In genomic region chr2:42089340-42089925, GRCh38 we compare ENCODE assay signal across 8 cellular contexts. TPM values are rescaled to one million over a fixed set of nuclear protein-coding genes. Genes with fewer than 3 reads are reported as not detected.
DNase-seq lines count a peak whose midpoint lies in the region; ATAC-seq and TF ChIP-seq lines count a peak whose summit lies in the region.

No MANE protein-coding gene starts in this region.

- peaks cover 4% of the 10 kb centered on the region for H3K27me3 ChIP-seq in AG04450 (ENCODE audit: control insufficient read depth, insufficient read depth, low read length)
- peaks cover 70% of the 10 kb centered on the region for H3K27me3 ChIP-seq in NT2/D1 (ENCODE audit: insufficient read depth, insufficient read length)

- H3K4me3 ChIP-seq in AG04450 (ENCODE audit: low read depth, low read length), result no peak overlapping the region
- H3K4me3 ChIP-seq in NT2/D1 (ENCODE audit: insufficient read length, low read depth), result no peak overlapping the region

- H3K27ac Mint-ChIP-seq in activated T-helper 2 cell treated with anti-CD3 and anti-CD28 coated beads, Interferon-gamma antibody, Interleukin-2, Interleukin-4, amounts not matched to agents 10 μg/mL and 5 μg/mL and 100 μg/mL, durations not matched to agents 14 hours and 24 hours and 36 hours, result no peak overlapping the region

- peak; percentile 60 for TF ChIP-seq CTCF in AG04450 (IDR thresholded peaks at IDR 0.05; ENCODE audit: low read depth, low read length)

- POLR2A ChIA-PET in AG04450 (lab: Yijun Ruan, JAX), result no interaction called here

- H3K27me3 Mint-ChIP-seq in activated T-helper 2 cell treated with anti-CD3 and anti-CD28 coated beads, Interferon-gamma antibody, Interleukin-2, Interleukin-4, amounts not matched to agents 10 μg/mL and 5 μg/mL and 100 μg/mL, durations not matched to agents 14 hours and 24 hours and 36 hours (ENCODE audit: low read depth), result peaks cover 43% of the 10 kb centered on the region

- no peak for DNase-seq in AG04450 (ENCODE audit: low read depth, low spot score)
- DNase-seq in NT2/D1 (ENCODE audit: low read depth, low spot score), result peak; percentile 61
- peak; percentile 54 for DNase-seq in activated T-helper 2 cell treated with anti-CD3 and anti-CD28 coated beads, Interferon-gamma antibody, Interleukin-2, Interleukin-4, amounts not matched to agents 10 μg/mL and 5 μg/mL and 100 μg/mL, durations not matched to agents 14 hours and 24 hours and 36 hours (ENCODE audit: low spot score)
- DNase-seq in Right ventricle myocardium superior, result peak; percentile 86
- peak; percentile 77 for DNase-seq in stimulated activated CD4-positive, alpha-beta T cell treated with anti-CD3 and anti-CD28 coated beads, Interleukin-15, amount 100 ng/mL, for 24 hours

- H3K4me3 Mint-ChIP-seq in activated T-helper 2 cell treated with anti-CD3 and anti-CD28 coated beads, Interferon-gamma antibody, Interleukin-2, Interleukin-4, amounts not matched to agents 10 μg/mL and 5 μg/mL and 100 μg/mL, durations not matched to agents 14 hours and 24 hours and 36 hours (ENCODE audit: low read depth), result no peak overlapping the region

- H3K4me1 Mint-ChIP-seq in activated T-helper 2 cell treated with anti-CD3 and anti-CD28 coated beads, Interferon-gamma antibody, Interleukin-2, Interleukin-4, amounts not matched to agents 10 μg/mL and 5 μg/mL and 100 μg/mL, durations not matched to agents 14 hours and 24 hours and 36 hours (ENCODE audit: low read depth), result peaks cover 6% of the 10 kb centered on the region

- H3K36me3 Mint-ChIP-seq in activated T-helper 2 cell treated with anti-CD3 and anti-CD28 coated beads, Interferon-gamma antibody, Interleukin-2, Interleukin-4, amounts not matched to agents 10 μg/mL and 5 μg/mL and 100 μg/mL, durations not matched to agents 14 hours and 24 hours and 36 hours (ENCODE audit: low read depth), result no peaks in the 10 kb centered on the region

- CTCF ChIA-PET in AG04450 (lab: Charles Lee), result interaction anchor here (1.0 to 13.5 kb wide), 5 partner anchors 89 to 239 kb away, joined by 4 to 481 read pairs (median 22); no protein-coding TSS in a partner anchor

- ATAC-seq in GM18873 (IDR thresholded peaks at IDR 0.05; ENCODE audit: low FRiP score, unreplicated experiment), result peak; percentile 76
- ATAC-seq in HG03066 (IDR thresholded peaks at IDR 0.05; ENCODE audit: low read depth, unreplicated experiment), result peak; percentile 91
- peak; percentile 70 for ATAC-seq in Right ventricle myocardium superior (ENCODE audit: poor library complexity)
- no peak for ATAC-seq in HG02763 (IDR thresholded peaks at IDR 0.05; ENCODE audit: unreplicated experiment)

- no peak overlapping the region for H3K9ac ChIP-seq in NT2/D1 (ENCODE audit: insufficient read length, low read depth)

- no peaks in the 10 kb centered on the region for H3K4me1 ChIP-seq in NT2/D1 (ENCODE audit: insufficient read depth, insufficient read length)

- H3K9me3 ChIP-seq in AG04450 (ENCODE audit: control insufficient read depth, insufficient read depth, low read length) (no peaks in the 10 kb centered on the region; the same call in 1 of the 2 replicates), NT2/D1 (ENCODE audit: insufficient read depth, low read length) (no peaks in the 10 kb centered on the region)

- H3K36me3 ChIP-seq in NT2/D1 (ENCODE audit: insufficient read depth, insufficient read length, low read length), result no peaks in the 10 kb centered on the region

- no peak overlapping the region for H3K27ac ChIP-seq in AG04450 (ENCODE audit: low read depth, low read length)

- intact Hi-C loops in activated T-helper 2 cell treated with anti-CD3 and anti-CD28 coated beads, Interferon-gamma antibody, Interleukin-2, Interleukin-4, amounts not matched to agents 10 μg/mL and 5 μg/mL and 100 μg/mL, durations not matched to agents 14 hours and 24 hours and 36 hours (cut with micrococcal nuclease), result no loop called here
- intact Hi-C loops in Right ventricle myocardium superior (cut with DNase I), result loop anchor here (5.0 kb wide), 1 partner anchor 237 kb away; no protein-coding TSS in a partner anchor

- H3K9me3 Mint-ChIP-seq in activated T-helper 2 cell treated with anti-CD3 and anti-CD28 coated beads, Interferon-gamma antibody, Interleukin-2, Interleukin-4, amounts not matched to agents 10 μg/mL and 5 μg/mL and 100 μg/mL, durations not matched to agents 14 hours and 24 hours and 36 hours, result no peaks in the 10 kb centered on the region

RNA-seq across cellular contexts. Expression of gene PKDCC, which starts 41.6 kb away (rescaled TPM):
- 87.0 and 107 TPM in 2 replicates for polyA plus RNA-seq in AG04450 (2011; rRNA removed)
- polyA minus RNA-seq in AG04450 (2011; rRNA and poly(A)+ RNA removed), result 180 and 228 TPM in 2 replicates
- 0.11 TPM in 1 of 2 replicates, not detected in the other for total RNA-seq in activated T-helper 2 cell treated with anti-CD3 and anti-CD28 coated beads, Interferon-gamma antibody, Interleukin-2, Interleukin-4, amounts not matched to agents 10 μg/mL and 5 μg/mL and 100 μg/mL, durations not matched to agents 14 hours and 24 hours and 36 hours
- 120 TPM for total RNA-seq in Right ventricle myocardium superior

Comparison
In these comparisons a context has a peak if more than half of its experiments do, and no peak if none do; other contexts are left out.
1. RNA of gene PKDCC, which starts 41.6 kb away (total RNA-seq): 120 TPM in Right ventricle myocardium superior (single experiment); 0.11 TPM in activated T-helper 2 cell treated with anti-CD3 and anti-CD28 coated beads, Interferon-gamma antibody, Interleukin-2, Interleukin-4, amounts not matched to agents 10 μg/mL and 5 μg/mL and 100 μg/mL, durations not matched to agents 14 hours and 24 hours and 36 hours; every median in the first group is over 100 times any median in the second.